9 cellular contexts compared by ENCODE assay signal in the genomic region with DNA sequence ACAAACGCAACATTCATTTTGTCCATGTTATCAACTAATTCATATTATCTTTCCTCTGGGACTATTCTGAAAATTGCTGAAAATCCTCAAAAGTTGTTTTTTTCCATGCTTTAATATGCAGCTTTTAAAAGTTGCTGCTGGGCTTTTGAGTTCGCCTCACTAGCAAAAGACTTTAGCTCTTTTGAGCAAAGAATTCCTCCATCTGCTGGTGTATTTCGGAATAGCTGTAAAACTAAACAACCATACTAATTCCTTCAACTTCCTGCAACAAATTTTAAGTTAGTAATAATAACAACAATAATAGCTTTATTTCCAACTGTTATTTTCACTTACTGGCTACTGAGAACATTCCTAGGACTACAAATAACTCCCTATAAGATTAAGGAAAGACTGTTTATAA. TPM values are rescaled to one million over a fixed set of nuclear protein-coding genes. Genes with fewer than 3 reads are reported as not detected.
A peak's percentile ranks its signal among the peaks of the same experiment; 100 is the strongest.
DNase-seq lines count a peak whose midpoint lies in the region; ATAC-seq and TF ChIP-seq lines count a peak whose summit lies in the region.
"Had no signal": no experiment of that assay in that cellular context is flagged by ENCODE, and none has a peak within 500 bp of the region (broad histone marks: within the 10 kb centered on the region; RNA-seq: fewer than 3 reads in every experiment).

No MANE protein-coding gene starts in this region.

- no peaks in the 10 kb centered on the region for H3K4me1 Mint-ChIP-seq in neural crest cell
- H3K4me1 Mint-ChIP-seq in activated T-helper 1 cell treated with anti-CD3 and anti-CD28 coated beads, Interleukin-12 subunit alpha, Interleukin-12 subunit beta, Interleukin-2, Interleukin-4 antibody, amounts not matched to agents 30 ng/mL and 10 ng/mL and 1 ng/mL, durations not matched to agents 14 hours and 24 hours and 36 hours (ENCODE audit: low read depth): no peaks in the 10 kb centered on the region

- peaks cover 0 to 41% (median 0%) of the 10 kb centered on the region in 4 donors for H3K36me3 ChIP-seq in sigmoid colon

- H3K27ac Mint-ChIP-seq in neural crest cell (ENCODE audit: unreplicated experiment): no peak overlapping the region
- no peak overlapping the region for H3K27ac Mint-ChIP-seq in activated T-helper 1 cell treated with anti-CD3 and anti-CD28 coated beads, Interleukin-12 subunit alpha, Interleukin-12 subunit beta, Interleukin-2, Interleukin-4 antibody, amounts not matched to agents 30 ng/mL and 10 ng/mL and 1 ng/mL, durations not matched to agents 14 hours and 24 hours and 36 hours
- H3K27ac Mint-ChIP-seq in activated naive CD4-positive, alpha-beta T cell treated with anti-CD3 and anti-CD28 coated beads, Interleukin-2, amount 50 U/mL, for 72 hours: no peak overlapping the region
- H3K27ac Mint-ChIP-seq: activated naive CD4-positive, alpha-beta T cell treated with anti-CD3 and anti-CD28 coated beads for 36 hours had no signal

- H3K4me3 Mint-ChIP-seq in neural crest cell: no peak overlapping the region
- no peak overlapping the region for H3K4me3 Mint-ChIP-seq in activated T-helper 1 cell treated with anti-CD3 and anti-CD28 coated beads, Interleukin-12 subunit alpha, Interleukin-12 subunit beta, Interleukin-2, Interleukin-4 antibody, amounts not matched to agents 30 ng/mL and 10 ng/mL and 1 ng/mL, durations not matched to agents 14 hours and 24 hours and 36 hours
- H3K4me3 Mint-ChIP-seq: activated naive CD4-positive, alpha-beta T cell treated with anti-CD3 and anti-CD28 coated beads for 36 hours had no signal

- no peaks in the 10 kb centered on the region for H3K27me3 Mint-ChIP-seq in neural crest cell (ENCODE audit: low read depth)
- H3K27me3 Mint-ChIP-seq in activated T-helper 1 cell treated with anti-CD3 and anti-CD28 coated beads, Interleukin-12 subunit alpha, Interleukin-12 subunit beta, Interleukin-2, Interleukin-4 antibody, amounts not matched to agents 30 ng/mL and 10 ng/mL and 1 ng/mL, durations not matched to agents 14 hours and 24 hours and 36 hours (ENCODE audit: insufficient read depth): no peaks in the 10 kb centered on the region

- intact Hi-C loops in activated T-helper 1 cell treated with anti-CD3 and anti-CD28 coated beads, Interleukin-12 subunit alpha, Interleukin-12 subunit beta, Interleukin-2, Interleukin-4 antibody, amounts not matched to agents 30 ng/mL and 10 ng/mL and 1 ng/mL, durations not matched to agents 14 hours and 24 hours and 36 hours (cut with micrococcal nuclease): loop anchor here (1.0 kb wide), 2 partner anchors 261 to 298 kb away; no protein-coding TSS in a partner anchor
- intact Hi-C loops in sigmoid colon (cut with DNase I): loop anchor here (10.0 kb wide), 1 partner anchor 298 kb away; no protein-coding TSS in a partner anchor

- H3K4me3 ChIP-seq in sigmoid colon: no peak overlapping the region

- TF ChIP-seq EP300 in sigmoid colon (IDR thresholded peaks at IDR 0.05): no peak

- no peak overlapping the region for H3K27ac ChIP-seq in sigmoid colon

- TF ChIP-seq CTCF in neural crest cell (conservative IDR thresholded peaks at IDR 0.05) (peak; percentile 69), sigmoid colon (IDR thresholded peaks at IDR 0.05) (peak in 2 of 4 experiments; percentile 19 to 43)

- peak; percentile 34 for DNase-seq in EL
- DNase-seq in MV-4-11 (lab: John Stamatoyannopoulos, UW): peak; percentile 13
- peak; percentile 74 for DNase-seq in dedifferentiated amniotic fluid mesenchymal stem cell (ENCODE audit: extremely low spot score)
- DNase-seq in neural crest cell (ENCODE audit: low read depth, low spot score): no peak
- no peak for DNase-seq in activated T-helper 1 cell treated with anti-CD3 and anti-CD28 coated beads, Interleukin-12 subunit alpha, Interleukin-12 subunit beta, Interleukin-2, Interleukin-4 antibody, amounts not matched to agents 30 ng/mL and 10 ng/mL and 1 ng/mL, durations not matched to agents 14 hours and 24 hours and 36 hours (ENCODE audit: low spot score)
- no peak for DNase-seq in sigmoid colon
- DNase-seq in activated naive CD4-positive, alpha-beta T cell treated with anti-CD3 and anti-CD28 coated beads, Interleukin-2, amount 50 U/mL, for 72 hours (ENCODE audit: low spot score in 2 of 2): no peak
- DNase-seq: activated naive CD4-positive, alpha-beta T cell treated with anti-CD3 and anti-CD28 coated beads for 36 hours had no signal

- no peak for TF ChIP-seq POLR2A in sigmoid colon (IDR thresholded peaks at IDR 0.05)

- H3K9me3 Mint-ChIP-seq in neural crest cell: no peaks in the 10 kb centered on the region
- no peaks in the 10 kb centered on the region for H3K9me3 Mint-ChIP-seq in activated T-helper 1 cell treated with anti-CD3 and anti-CD28 coated beads, Interleukin-12 subunit alpha, Interleukin-12 subunit beta, Interleukin-2, Interleukin-4 antibody, amounts not matched to agents 30 ng/mL and 10 ng/mL and 1 ng/mL, durations not matched to agents 14 hours and 24 hours and 36 hours
- no peaks in the 10 kb centered on the region for H3K9me3 Mint-ChIP-seq in activated naive CD4-positive, alpha-beta T cell treated with anti-CD3 and anti-CD28 coated beads, Interleukin-2, amount 50 U/mL, for 72 hours
- H3K9me3 Mint-ChIP-seq: activated naive CD4-positive, alpha-beta T cell treated with anti-CD3 and anti-CD28 coated beads for 36 hours had no signal

- H3K9me3 ChIP-seq in sigmoid colon: no peaks in the 10 kb centered on the region

- 55 to 70% methylated on average over 3 of the region's 3 CpGs for WGBS in sigmoid colon, 2 donors

- H3K4me1 ChIP-seq in sigmoid colon: no peaks in the 10 kb centered on the region

- ATAC-seq in activated naive CD4-positive, alpha-beta T cell treated with anti-CD3 and anti-CD28 coated beads, Interleukin-2, amount 50 U/mL, for 72 hours: no peak
- ATAC-seq in HG03097 (IDR thresholded peaks at IDR 0.05; ENCODE audit: low FRiP score, unreplicated experiment): no peak

- no peaks in the 10 kb centered on the region for H3K36me3 Mint-ChIP-seq in neural crest cell (ENCODE audit: low read depth)
- peaks cover 5% of the 10 kb centered on the region for H3K36me3 Mint-ChIP-seq in activated T-helper 1 cell treated with anti-CD3 and anti-CD28 coated beads, Interleukin-12 subunit alpha, Interleukin-12 subunit beta, Interleukin-2, Interleukin-4 antibody, amounts not matched to agents 30 ng/mL and 10 ng/mL and 1 ng/mL, durations not matched to agents 14 hours and 24 hours and 36 hours (ENCODE audit: low read depth)
- H3K36me3 Mint-ChIP-seq in activated naive CD4-positive, alpha-beta T cell treated with anti-CD3 and anti-CD28 coated beads, Interleukin-2, amount 50 U/mL, for 72 hours: no peaks in the 10 kb centered on the region

- no peaks in the 10 kb centered on the region for H3K27me3 ChIP-seq in sigmoid colon

RNA-seq across cellular contexts. Expression of gene PABIR2, which starts 14.2 kb away (rescaled TPM):
- 24.3 and 29.7 TPM in 2 replicates for total RNA-seq in neural crest cell
- 37.7 and 39.3 TPM in 2 replicates for total RNA-seq in activated T-helper 1 cell treated with anti-CD3 and anti-CD28 coated beads, Interleukin-12 subunit alpha, Interleukin-12 subunit beta, Interleukin-2, Interleukin-4 antibody, amounts not matched to agents 30 ng/mL and 10 ng/mL and 1 ng/mL, durations not matched to agents 14 hours and 24 hours and 36 hours
- 10 to 100 TPM in 3 of 4 donors, 1 to 10 TPM in 1; 8.2 to 16.9 (median 13.8) TPM for total RNA-seq in sigmoid colon
- 10 to 100 TPM; 13.4 to 20.6 (median 16.2) TPM for polyA plus RNA-seq in sigmoid colon
- total RNA-seq in activated naive CD4-positive, alpha-beta T cell treated with anti-CD3 and anti-CD28 coated beads, Interleukin-2, amount 50 U/mL, for 72 hours: 10 to 100 TPM; 55.7 to 57.3 TPM

Comparison
In these comparisons a context has a peak if more than half of its experiments do, and no peak if none do; other contexts are left out.
1. DNase-seq: peak in EL (single experiment), MV-4-11 (single experiment) and dedifferentiated amniotic fluid mesenchymal stem cell (single experiment); none in neural crest cell (single experiment), activated T-helper 1 cell treated with anti-CD3 and anti-CD28 coated beads, Interleukin-12 subunit alpha, Interleukin-12 subunit beta, Interleukin-2, Interleukin-4 antibody, amounts not matched to agents 30 ng/mL and 10 ng/mL and 1 ng/mL, durations not matched to agents 14 hours and 24 hours and 36 hours (single experiment), sigmoid colon (single experiment) and activated naive CD4-positive, alpha-beta T cell treated with anti-CD3 and anti-CD28 coated beads, Interleukin-2, amount 50 U/mL, for 72 hours (0 of 2).